Comparison of ENCODE assay signal across 8 cellular contexts in the genomic region with DNA sequence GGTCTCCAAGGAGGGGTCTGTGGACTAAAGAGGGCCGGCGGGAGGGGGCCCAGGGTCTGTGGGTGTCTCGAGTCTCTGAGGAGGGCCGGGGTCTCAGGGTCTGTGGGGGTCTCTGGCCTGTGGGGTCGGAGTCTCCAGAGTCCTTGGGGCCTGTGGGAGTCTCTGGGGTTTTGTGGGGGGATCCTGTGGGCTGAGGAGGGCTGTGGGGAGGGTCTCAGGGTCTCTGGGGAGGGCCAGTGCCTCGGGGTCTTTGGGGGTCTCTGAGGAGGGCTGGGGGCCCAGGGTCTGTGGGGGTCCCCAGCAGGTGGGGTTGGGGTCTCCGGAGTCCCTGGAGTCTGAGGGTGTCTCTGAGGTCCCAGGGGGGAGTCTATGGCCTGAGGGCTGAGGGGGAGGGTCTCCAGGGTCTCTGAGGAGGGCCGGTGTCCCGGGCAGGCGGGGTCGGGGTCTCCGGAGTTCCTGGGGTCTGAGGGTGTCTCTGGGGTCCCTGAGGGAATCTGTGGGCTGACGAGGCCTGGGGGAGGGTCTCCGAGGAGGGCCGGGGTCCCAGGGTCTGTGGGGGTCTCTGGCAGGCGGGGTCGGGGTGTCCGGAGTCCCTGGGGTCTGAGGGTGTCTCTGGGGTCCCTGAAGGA. TPM values are rescaled to one million over a fixed set of nuclear protein-coding genes. Genes with fewer than 3 reads are reported as not detected.
DNase-seq lines count a peak whose midpoint lies in the region; TF ChIP-seq lines count a peak whose summit lies in the region.

No MANE protein-coding gene starts in this region.

- peaks cover 5% of the 10 kb centered on the region for H3K4me1 ChIP-seq in thymus (ENCODE audit: control insufficient read depth, insufficient read depth, low read length)

- H3K4me3 ChIP-seq in lower leg skin (ENCODE audit: low read depth, poor library complexity, severe bottlenecking) (peak overlapping the region; percentile 64), thymus (ENCODE audit: low read length) (peak overlapping the region; percentile 96)

- TF ChIP-seq POLR2A in lower leg skin (IDR thresholded peaks at IDR 0.05) = no peak

- peaks cover 36% of the 10 kb centered on the region for H3K4me1 Mint-ChIP-seq in activated CD4-positive, alpha-beta T cell treated with anti-CD3 and anti-CD28 coated beads, Interleukin-2, amount 10 ng/mL, durations not matched to agents 24 days and 14 days
- H3K4me1 Mint-ChIP-seq in brain = peaks cover 25% of the 10 kb centered on the region

- intact Hi-C loops in activated CD4-positive, alpha-beta T cell treated with anti-CD3 and anti-CD28 coated beads, Interleukin-2, amount 10 ng/mL, durations not matched to agents 24 days and 14 days (cut with micrococcal nuclease) = loop anchor here (1.0 to 5.0 kb wide), 2 partner anchors 66 to 156 kb away; partner anchors contain the start of genes DDI2 and DNAJC16
- intact Hi-C loops in lower leg skin (cut with DNase I; ENCODE audit: low total_unique reads) = no loop called here

- H3K27me3 ChIP-seq in thymus (ENCODE audit: control insufficient read depth, insufficient read depth) = no peaks in the 10 kb centered on the region

- peak overlapping the region; percentile 77 for H3K4me3 Mint-ChIP-seq in activated CD4-positive, alpha-beta T cell treated with anti-CD3 and anti-CD28 coated beads, Interleukin-2, amount 10 ng/mL, durations not matched to agents 24 days and 14 days
- H3K4me3 Mint-ChIP-seq in brain = peak overlapping the region; percentile 80 to 87 (median 80)

- TF ChIP-seq CTCF in brain (conservative IDR thresholded peaks at IDR 0.05) = no peak
- no peak for TF ChIP-seq CTCF in lower leg skin (IDR thresholded peaks at IDR 0.05)

- H3K9me3 Mint-ChIP-seq in activated CD4-positive, alpha-beta T cell treated with anti-CD3 and anti-CD28 coated beads, Interleukin-2, amount 10 ng/mL, durations not matched to agents 24 days and 14 days = no peaks in the 10 kb centered on the region
- H3K9me3 Mint-ChIP-seq in brain = peaks cover 0 to 9% (median 4%) of the 10 kb centered on the region in 5 experiments

- 39 to 41% methylated on average over 9 to 18 of the region's 18 CpGs for WGBS in lower leg skin, 2 donors
- WGBS in thymus = 48% methylated on average over 18 of the region's 18 CpGs

- no peaks in the 10 kb centered on the region for H3K36me3 ChIP-seq in thymus (ENCODE audit: control insufficient read depth, insufficient read depth)

- peak overlapping the region; percentile 86 for H3K27ac Mint-ChIP-seq in activated CD4-positive, alpha-beta T cell treated with anti-CD3 and anti-CD28 coated beads, Interleukin-2, amount 10 ng/mL, durations not matched to agents 24 days and 14 days
- H3K27ac Mint-ChIP-seq in brain = peak overlapping the region; percentile 79 to 96 (median 92)

- H3K27me3 Mint-ChIP-seq in activated CD4-positive, alpha-beta T cell treated with anti-CD3 and anti-CD28 coated beads, Interleukin-2, amount 10 ng/mL, durations not matched to agents 24 days and 14 days = no peaks in the 10 kb centered on the region
- peaks cover 5% of the 10 kb centered on the region for H3K27me3 Mint-ChIP-seq in brain

- H3K9me3 ChIP-seq in thymus (ENCODE audit: control insufficient read depth) = no peaks in the 10 kb centered on the region

- H3K27ac ChIP-seq in thymus (ENCODE audit: low read depth) = peak overlapping the region; percentile 96

- peaks cover 16% of the 10 kb centered on the region for H3K36me3 Mint-ChIP-seq in activated CD4-positive, alpha-beta T cell treated with anti-CD3 and anti-CD28 coated beads, Interleukin-2, amount 10 ng/mL, durations not matched to agents 24 days and 14 days (ENCODE audit: low read depth)
- H3K36me3 Mint-ChIP-seq in brain = peaks cover 18% of the 10 kb centered on the region

- no peak for DNase-seq in activated CD4-positive, alpha-beta T cell treated with anti-CD3 and anti-CD28 coated beads, Interleukin-2, amount 10 ng/mL, durations not matched to agents 24 days and 14 days
- no peak for DNase-seq in activated CD4-positive, alpha-beta T cell treated with anti-CD3 and anti-CD28 coated beads, Interleukin-2, amount 50 U/mL, for 4 hours
- peak in 1 of 2 donors; percentile 88 for DNase-seq in lower leg skin (ENCODE audit: low spot score in 2 of 2)
- DNase-seq in SW 1271 (lab: John Stamatoyannopoulos, UW) = no peak
- no peak for DNase-seq in DMS 273 treated with DMSO at 0.1 percent for 48 hours (lab: John Stamatoyannopoulos, UW)
- DNase-seq in stimulated activated naive CD4-positive, alpha-beta T cell treated with Interleukin-2 at 50 U/mL for 16 hours (lab: John Stamatoyannopoulos, UW) = no peak

RNA-seq across cellular contexts. Expression of gene PLEKHM2, which starts 0.6 kb away (rescaled TPM):
- total RNA-seq in activated CD4-positive, alpha-beta T cell treated with anti-CD3 and anti-CD28 coated beads, Interleukin-2, amount 10 ng/mL, durations not matched to agents 24 days and 14 days = 59.9 and 60.3 TPM in 2 replicates
- polyA plus RNA-seq in brain (ENCODE audit: insufficient read depth, low read depth, low replicate concordance) (91.6 TPM), thymus (32.5 TPM)
- total RNA-seq in lower leg skin = 10 to 100 TPM; 55.5 to 98.7 (median 61.9) TPM

RNA-seq across cellular contexts. Expression of gene SLC25A34, which starts 52.5 kb away (rescaled TPM):
- 1.4 and 1.5 TPM in 2 replicates for total RNA-seq in activated CD4-positive, alpha-beta T cell treated with anti-CD3 and anti-CD28 coated beads, Interleukin-2, amount 10 ng/mL, durations not matched to agents 24 days and 14 days
- polyA plus RNA-seq in brain (ENCODE audit: insufficient read depth, low read depth, low replicate concordance) = 3.9 TPM
- 1 to 10 TPM in 2 of 4 donors, under 1 TPM in 2; 0.38 to 1.8 (median 0.99) TPM for total RNA-seq in lower leg skin
- polyA plus RNA-seq in thymus = 2.4 TPM

RNA-seq across cellular contexts. Expression of gene TMEM82, which starts 58.8 kb away (rescaled TPM):
- not detected in 2 replicates for total RNA-seq in activated CD4-positive, alpha-beta T cell treated with anti-CD3 and anti-CD28 coated beads, Interleukin-2, amount 10 ng/mL, durations not matched to agents 24 days and 14 days
- polyA plus RNA-seq in brain (ENCODE audit: insufficient read depth, low read depth, low replicate concordance) = not detected
- not detected for total RNA-seq in lower leg skin
- not detected for polyA plus RNA-seq in thymus
